14 cellular contexts compared by ENCODE assay signal in genomic region chr18:22332590-22332989, GRCh38.
A peak's percentile ranks its signal among the peaks of the same experiment; 100 is the strongest.
DNase-seq lines count a peak whose midpoint lies in the region; ATAC-seq and TF ChIP-seq lines count a peak whose summit lies in the region.
"Had no signal": no experiment of that assay in that cellular context is flagged by ENCODE, and none has a peak within 500 bp of the region (broad histone marks: within the 10 kb centered on the region; RNA-seq: fewer than 3 reads in every experiment).

No MANE protein-coding gene starts in this region.

- H3K79me1 ChIP-seq in trophoblast cell (ENCODE audit: low read length): no peaks in the 10 kb centered on the region

- no peaks in the 10 kb centered on the region for H3K9me3 Mint-ChIP-seq in activated CD8-positive, alpha-beta T cell treated with anti-CD3 and anti-CD28 coated beads for 36 hours
- no peaks in the 10 kb centered on the region for H3K9me3 Mint-ChIP-seq in activated CD8-positive, alpha-beta T cell treated with anti-CD3 and anti-CD28 coated beads, Interleukin-2, amount 10 ng/mL, durations not matched to agents 7 days and 5 days (ENCODE audit: insufficient read depth)
- H3K9me3 Mint-ChIP-seq in type B pancreatic cell: no peaks in the 10 kb centered on the region

- H3K4me3 ChIP-seq in NB4 (ENCODE audit: low read depth, low read length): no peak overlapping the region
- no peak overlapping the region for H3K4me3 ChIP-seq in aorta (ENCODE audit: low read length in 2 of 2)
- H3K4me3 ChIP-seq in trophoblast cell (ENCODE audit: low read depth, low read length): no peak overlapping the region
- H3K4me3 ChIP-seq: esophagus squamous epithelium had no signal

- CTCF ChIA-PET in activated CD8-positive, alpha-beta T cell treated with anti-CD3 and anti-CD28 coated beads for 36 hours (lab: Charles Lee): interaction anchor here (1.6 to 1.7 kb wide), 2 partner anchors 15 to 17 kb away, joined by 4 to 5 read pairs; no protein-coding TSS in a partner anchor
- CTCF ChIA-PET in activated CD8-positive, alpha-beta T cell treated with anti-CD3 and anti-CD28 coated beads, Interleukin-2, amount 10 ng/mL, durations not matched to agents 7 days and 5 days (lab: Charles Lee): interaction anchor here (0.9 kb wide), 1 partner anchor 13 kb away, joined by 5 read pairs; no protein-coding TSS in a partner anchor

- no peak overlapping the region for H3K18ac ChIP-seq in trophoblast cell (ENCODE audit: low read length)

- 88 to 95% methylated on average over 5 of the region's 5 CpGs for WGBS in aorta, 2 donors
- no CpG with 5 or more reads among the region's 5 CpGs for WGBS in trophoblast cell (ENCODE audit: extremely low coverage, insufficient coverage, insufficient read length)

- no peak overlapping the region for H3K23ac ChIP-seq in trophoblast cell (ENCODE audit: low read length)

- H4K8ac ChIP-seq in trophoblast cell (ENCODE audit: low read depth, low read length): no peak overlapping the region

- no peaks in the 10 kb centered on the region for H3K36me3 ChIP-seq in aorta (ENCODE audit: control insufficient read depth in 1 of 2, insufficient read depth in 2 of 2, low read length in 1 of 2)
- H3K36me3 ChIP-seq in trophoblast cell (ENCODE audit: control insufficient read depth in 1 of 2, insufficient read depth in 2 of 2, low read length in 2 of 2): no peaks in the 10 kb centered on the region
- H3K36me3 ChIP-seq: esophagus squamous epithelium had no signal

- no peak overlapping the region for H2BK5ac ChIP-seq in trophoblast cell (ENCODE audit: low read depth, low read length, poor library complexity)

- H3K14ac ChIP-seq in trophoblast cell (ENCODE audit: low read length): no peak overlapping the region

- no peaks in the 10 kb centered on the region for H3K4me1 ChIP-seq in aorta (ENCODE audit: control insufficient read depth in 1 of 2, insufficient read depth in 2 of 2, low read length in 2 of 2)
- H3K4me1 ChIP-seq in trophoblast cell (ENCODE audit: control insufficient read depth in 1 of 2, insufficient read depth in 2 of 2, low read length in 2 of 2): no peaks in the 10 kb centered on the region

- H3K4me3 Mint-ChIP-seq in activated CD8-positive, alpha-beta T cell treated with anti-CD3 and anti-CD28 coated beads for 36 hours: no peak overlapping the region
- no peak overlapping the region for H3K4me3 Mint-ChIP-seq in activated CD8-positive, alpha-beta T cell treated with anti-CD3 and anti-CD28 coated beads, Interleukin-2, amount 10 ng/mL, durations not matched to agents 7 days and 5 days
- H3K4me3 Mint-ChIP-seq in type B pancreatic cell: no peak overlapping the region
- H3K4me3 Mint-ChIP-seq: brain; stimulated activated memory B cell treated with anti-CD40 and anti-IgM and Interleukin-4, amounts not matched to agents 10 μg/mL and 1 μg/mL and 100 μg/mL, for 72 hours had no signal

- no peak overlapping the region for H3K4ac ChIP-seq in trophoblast cell (ENCODE audit: low read depth, low read length)

- no peaks in the 10 kb centered on the region for H3K36me3 Mint-ChIP-seq in activated CD8-positive, alpha-beta T cell treated with anti-CD3 and anti-CD28 coated beads for 36 hours (ENCODE audit: low read depth)
- H3K36me3 Mint-ChIP-seq in activated CD8-positive, alpha-beta T cell treated with anti-CD3 and anti-CD28 coated beads, Interleukin-2, amount 10 ng/mL, durations not matched to agents 7 days and 5 days (ENCODE audit: low read depth): no peaks in the 10 kb centered on the region
- no peaks in the 10 kb centered on the region for H3K36me3 Mint-ChIP-seq in type B pancreatic cell
- H3K36me3 Mint-ChIP-seq: brain; stimulated activated memory B cell treated with anti-CD40 and anti-IgM and Interleukin-4, amounts not matched to agents 10 μg/mL and 1 μg/mL and 100 μg/mL, for 72 hours had no signal

- H3K4me2 ChIP-seq in trophoblast cell (ENCODE audit: low read length): no peak overlapping the region

- no peak for TF ChIP-seq CTCF in activated CD8-positive, alpha-beta T cell treated with anti-CD3 and anti-CD28 coated beads for 36 hours (IDR thresholded peaks at IDR 0.05)
- TF ChIP-seq CTCF in NB4 (IDR thresholded peaks at IDR 0.05; ENCODE audit: low read depth, low read length): peak; percentile 22
- peak; percentile 20 for TF ChIP-seq CTCF in type B pancreatic cell (conservative IDR thresholded peaks at IDR 0.05)

- H3K27me3 ChIP-seq in aorta (ENCODE audit: control insufficient read depth in 1 of 2, insufficient read depth in 2 of 2, low read length in 1 of 2) (no peaks in the 10 kb centered on the region), trophoblast cell (ENCODE audit: insufficient read depth, low read length) (no peaks in the 10 kb centered on the region)

- H2AFZ ChIP-seq in trophoblast cell (ENCODE audit: insufficient read depth, low read length, poor library complexity): no peak overlapping the region

- no peak overlapping the region for H4K91ac ChIP-seq in trophoblast cell (ENCODE audit: low read depth, low read length)

- no peak overlapping the region for H2AK5ac ChIP-seq in trophoblast cell (ENCODE audit: low read length)

- no peaks in the 10 kb centered on the region for H3K79me2 ChIP-seq in trophoblast cell (ENCODE audit: control insufficient read depth, insufficient read depth, low read length, poor library complexity)

- peaks cover 16% of the 10 kb centered on the region for H3K4me1 Mint-ChIP-seq in activated CD8-positive, alpha-beta T cell treated with anti-CD3 and anti-CD28 coated beads for 36 hours (ENCODE audit: low read depth)
- peaks cover 14% of the 10 kb centered on the region for H3K4me1 Mint-ChIP-seq in activated CD8-positive, alpha-beta T cell treated with anti-CD3 and anti-CD28 coated beads, Interleukin-2, amount 10 ng/mL, durations not matched to agents 7 days and 5 days (ENCODE audit: low read depth)
- H3K4me1 Mint-ChIP-seq in type B pancreatic cell (ENCODE audit: unreplicated experiment): peaks cover 17% of the 10 kb centered on the region
- H3K4me1 Mint-ChIP-seq: brain; stimulated activated memory B cell treated with anti-CD40 and anti-IgM and Interleukin-4, amounts not matched to agents 10 μg/mL and 1 μg/mL and 100 μg/mL, for 72 hours had no signal

- POLR2A ChIA-PET in activated CD8-positive, alpha-beta T cell treated with anti-CD3 and anti-CD28 coated beads for 36 hours (lab: Charles Lee): no interaction called here
- POLR2A ChIA-PET in activated CD8-positive, alpha-beta T cell treated with anti-CD3 and anti-CD28 coated beads, Interleukin-2, amount 10 ng/mL, durations not matched to agents 7 days and 5 days (lab: Charles Lee): no interaction called here

- H3K27ac ChIP-seq in aorta (ENCODE audit: low read depth in 1 of 2, low read length in 2 of 2) (no peak overlapping the region), trophoblast cell (ENCODE audit: low read depth, low read length) (no peak overlapping the region)
- H3K27ac ChIP-seq: esophagus squamous epithelium had no signal

- ATAC-seq in activated CD8-positive, alpha-beta T cell treated with anti-CD3 and anti-CD28 coated beads for 36 hours: peak; percentile 68
- no peak for ATAC-seq in activated CD8-positive, alpha-beta T cell treated with anti-CD3 and anti-CD28 coated beads, Interleukin-2, amount 10 ng/mL, durations not matched to agents 7 days and 5 days
- ATAC-seq in aorta (ENCODE audit: low FRiP score): no peak
- ATAC-seq: stimulated activated memory B cell treated with anti-CD40 and anti-IgM and Interleukin-4, amounts not matched to agents 10 μg/mL and 1 μg/mL and 100 μg/mL, for 72 hours had no signal

- intact Hi-C loops in activated CD8-positive, alpha-beta T cell treated with anti-CD3 and anti-CD28 coated beads for 36 hours (cut with micrococcal nuclease): no loop called here
- intact Hi-C loops in aorta (cut with DNase I): no loop called here

- H2BK12ac ChIP-seq in trophoblast cell (ENCODE audit: low read length): no peak overlapping the region

- no peaks in the 10 kb centered on the region for H3K27me3 Mint-ChIP-seq in activated CD8-positive, alpha-beta T cell treated with anti-CD3 and anti-CD28 coated beads for 36 hours
- H3K27me3 Mint-ChIP-seq in activated CD8-positive, alpha-beta T cell treated with anti-CD3 and anti-CD28 coated beads, Interleukin-2, amount 10 ng/mL, durations not matched to agents 7 days and 5 days (ENCODE audit: low read depth): peaks cover 2% of the 10 kb centered on the region
- peaks cover 61% of the 10 kb centered on the region for H3K27me3 Mint-ChIP-seq in type B pancreatic cell

- no peak overlapping the region for H4K12ac ChIP-seq in trophoblast cell (ENCODE audit: low read depth, low read length)

- H2BK120ac ChIP-seq in trophoblast cell (ENCODE audit: insufficient read depth, low read length, poor library complexity): no peak overlapping the region

- H3K27ac Mint-ChIP-seq in activated CD8-positive, alpha-beta T cell treated with anti-CD3 and anti-CD28 coated beads for 36 hours: no peak overlapping the region
- no peak overlapping the region for H3K27ac Mint-ChIP-seq in activated CD8-positive, alpha-beta T cell treated with anti-CD3 and anti-CD28 coated beads, Interleukin-2, amount 10 ng/mL, durations not matched to agents 7 days and 5 days
- H3K27ac Mint-ChIP-seq in type B pancreatic cell: no peak overlapping the region
- H3K27ac Mint-ChIP-seq: brain; stimulated activated memory B cell treated with anti-CD40 and anti-IgM and Interleukin-4, amounts not matched to agents 10 μg/mL and 1 μg/mL and 100 μg/mL, for 72 hours had no signal

- peak; percentile 32 for DNase-seq in activated CD8-positive, alpha-beta T cell treated with anti-CD3 and anti-CD28 coated beads for 36 hours
- no peak for DNase-seq in activated CD8-positive, alpha-beta T cell treated with anti-CD3 and anti-CD28 coated beads, Interleukin-2, amount 10 ng/mL, durations not matched to agents 7 days and 5 days
- DNase-seq in NB4 (ENCODE audit: low read depth) (peak; percentile 53), dermis blood vessel endothelial cell (peak; percentile 28), type B pancreatic cell (ENCODE audit: extremely low spot score, unreplicated experiment) (no peak), aorta (no peak), trophoblast cell (no peak), inferior parietal cortex (ENCODE audit: extremely low spot score) (no peak)
- DNase-seq: activated T-cell treated with anti-CD3 and anti-CD28 coated beads, Interleukin-2, amount 50 U/mL, for 1 hour; esophagus squamous epithelium; NCI-H1417 treated with DMSO at 0.1 percent for 48 hours; nucleus accumbens had no signal

- H3K9ac ChIP-seq in trophoblast cell (ENCODE audit: low read length): no peak overlapping the region

- H3K9me3 ChIP-seq in aorta (ENCODE audit: control insufficient read depth, low read length): no peaks in the 10 kb centered on the region
- H3K9me3 ChIP-seq in trophoblast cell (ENCODE audit: insufficient read depth, low read depth, low read length): no peaks in the 10 kb centered on the region
- H3K9me3 ChIP-seq: esophagus squamous epithelium had no signal

- TF ChIP-seq POLR2A in NB4 (IDR thresholded peaks at IDR 0.05; ENCODE audit: extremely low read depth, insufficient read length): no peak

Comparison
In these comparisons a context has a peak if more than half of its experiments do, and no peak if none do; other contexts are left out.
1. DNase-seq: peak in activated CD8-positive, alpha-beta T cell treated with anti-CD3 and anti-CD28 coated beads for 36 hours (single experiment), NB4 (single experiment) and dermis blood vessel endothelial cell (single experiment); none in activated CD8-positive, alpha-beta T cell treated with anti-CD3 and anti-CD28 coated beads, Interleukin-2, amount 10 ng/mL, durations not matched to agents 7 days and 5 days (single experiment), type B pancreatic cell (single experiment), aorta (0 of 2), trophoblast cell (0 of 2) and inferior parietal cortex (single experiment).